Comparison of ENCODE assay signal across 10 cellular contexts in genomic region chr10:79320785-79321493, GRCh38. TPM values are rescaled to one million over a fixed set of nuclear protein-coding genes. Genes with fewer than 3 reads are reported as not detected.
A peak's percentile ranks its signal among the peaks of the same experiment; 100 is the strongest.
DNase-seq lines count a peak whose midpoint lies in the region; ATAC-seq lines count a peak whose summit lies in the region.
"Had no signal": no experiment of that assay in that cellular context is flagged by ENCODE, and none has a peak within 500 bp of the region (broad histone marks: within the 10 kb centered on the region; RNA-seq: fewer than 3 reads in every experiment).

No MANE protein-coding gene starts in this region.

- no peak overlapping the region for H3K4me3 Mint-ChIP-seq in T-cell
- H3K4me3 Mint-ChIP-seq: dendritic cell treated with granulocyte-macrophage colony-stimulating factor and Interleukin-4, amounts not matched to agents 40 ng/mL and 50 ng/mL, for 4 days had no signal

- DNase-seq in A172 (ENCODE audit: low spot score) (peak; percentile 84), GM03348 (ENCODE audit: low spot score) (peak; percentile 74), T-cell (no peak), fibroblast of peridontal ligament (ENCODE audit: extremely low read depth) (peak; percentile 91)
- DNase-seq: naive thymus-derived CD8-positive, alpha-beta T cell had no signal

- no peaks in the 10 kb centered on the region for H3K36me3 Mint-ChIP-seq in T-cell
- H3K36me3 Mint-ChIP-seq: naive thymus-derived CD8-positive, alpha-beta T cell had no signal

- ATAC-seq in T-cell (replicated peaks in 1 of 4) (no peak), HG03139 (IDR thresholded peaks at IDR 0.05; ENCODE audit: unreplicated experiment) (no peak), HG03025 (IDR thresholded peaks at IDR 0.05; ENCODE audit: low FRiP score, unreplicated experiment) (no peak), HG03439 (IDR thresholded peaks at IDR 0.05; ENCODE audit: unreplicated experiment) (no peak), GM18861 (IDR thresholded peaks at IDR 0.05; ENCODE audit: unreplicated experiment) (no peak)
- ATAC-seq: naive thymus-derived CD8-positive, alpha-beta T cell had no signal

- H3K9me3 Mint-ChIP-seq in T-cell: peaks cover 0 to 7% (median 5%) of the 10 kb centered on the region in 3 donors
- H3K9me3 Mint-ChIP-seq: dendritic cell treated with granulocyte-macrophage colony-stimulating factor and Interleukin-4, amounts not matched to agents 40 ng/mL and 50 ng/mL, for 4 days had no signal

- no peaks in the 10 kb centered on the region for H3K27me3 Mint-ChIP-seq in T-cell

- H3K4me1 Mint-ChIP-seq in T-cell: peaks cover 78 to 90% (median 90%) of the 10 kb centered on the region in 3 donors

- peak overlapping the region; percentile 56 to 98 for H3K27ac Mint-ChIP-seq in T-cell
- H3K27ac Mint-ChIP-seq: dendritic cell treated with granulocyte-macrophage colony-stimulating factor and Interleukin-4, amounts not matched to agents 40 ng/mL and 50 ng/mL, for 4 days had no signal

- POLR2A ChIA-PET in T-cell (lab: Charles Lee): no interaction called here

- CTCF ChIA-PET in T-cell (lab: Charles Lee): interaction anchor here in 1 of 2 donors (0.6 kb wide), 1 partner anchor 965 kb away, joined by 3 read pairs; no protein-coding TSS in a partner anchor

RNA-seq across cellular contexts. Expression of gene PPIF, which starts 26.3 kb away (rescaled TPM):
- 38.2 and 47.2 TPM in 2 replicates for total RNA-seq in A172 (2014; rRNA removed; shearing (Covaris generic))
- 10 to 100 TPM; 25.6 to 36.2 (median 31.3) TPM for total RNA-seq in T-cell

Comparison
In these comparisons a context has a peak if more than half of its experiments do, and no peak if none do; other contexts are left out.
1. DNase-seq: peak in A172 (single experiment), GM03348 (single experiment) and fibroblast of peridontal ligament (single experiment); none in T-cell (0 of 34).